In genomic region chr2:25115902-25116301, GRCh38 we compare ENCODE assay signal across 1 cellular context.
TF ChIP-seq lines count a peak whose summit lies in the region.

No MANE protein-coding gene starts in this region.

TF ChIP-seq in K562, 482 proteins besides CTCF, POLR2A, EP300 and RAD21:
- TF ChIP-seq EHMT2 (IDR thresholded peaks at IDR 0.05) (peak; percentile 46; the same call in 1 of the 2 replicates), ZNF253 (CRISPR knock-in tag; conservative IDR thresholded peaks at IDR 0.05) (no peak)
